ENCODE assay signal across 26 cellular contexts in the genomic region with DNA sequence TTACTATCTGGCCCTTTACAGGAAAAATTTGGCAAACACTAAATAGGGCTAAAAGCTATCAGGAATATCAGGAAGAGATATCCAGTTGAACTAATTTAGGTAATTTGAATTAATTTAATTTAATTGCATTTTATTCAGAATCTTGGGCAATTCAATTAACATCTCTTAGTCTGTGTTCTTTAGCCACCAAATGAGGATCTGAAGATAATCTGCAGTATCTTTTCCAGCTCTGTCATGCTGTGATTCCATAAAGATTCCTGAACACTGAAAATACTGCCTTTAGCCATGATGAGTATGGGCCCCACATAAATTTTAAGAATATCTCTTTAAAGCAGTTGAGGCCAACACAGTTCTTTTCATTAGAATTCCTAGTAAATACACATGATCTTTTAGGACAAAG.
"Had no signal": no experiment of that assay in that cellular context is flagged by ENCODE, and none has a peak within 500 bp of the region (broad histone marks: within the 10 kb centered on the region; RNA-seq: fewer than 3 reads in every experiment).

No MANE protein-coding gene starts in this region.

- H3K27me3 Mint-ChIP-seq: dendritic cell treated with granulocyte-macrophage colony-stimulating factor and Interleukin-4, amounts not matched to agents 40 ng/mL and 50 ng/mL, for 4 days; effector memory CD8-positive, alpha-beta T cell had no signal

- H3K4me3 Mint-ChIP-seq: dendritic cell treated with granulocyte-macrophage colony-stimulating factor and Interleukin-4, amounts not matched to agents 40 ng/mL and 50 ng/mL, for 4 days; effector memory CD8-positive, alpha-beta T cell; endodermal cell had no signal

- H3K36me3 ChIP-seq: colonic mucosa, esophagus muscularis mucosa, esophagus squamous epithelium, gastrocnemius medialis, gastroesophageal sphincter, heart left ventricle, heart right ventricle had no signal

- H3K9me3 ChIP-seq: colonic mucosa, esophagus muscularis mucosa, esophagus squamous epithelium, gastrocnemius medialis, gastroesophageal sphincter, heart left ventricle, heart right ventricle had no signal

- H3K27me3 ChIP-seq: colonic mucosa, dorsolateral prefrontal cortex, esophagus muscularis mucosa, esophagus squamous epithelium, foreskin keratinocyte, gastrocnemius medialis, gastroesophageal sphincter, heart left ventricle, heart right ventricle, hepatocyte had no signal

- H3K9me3 Mint-ChIP-seq: dendritic cell treated with granulocyte-macrophage colony-stimulating factor and Interleukin-4, amounts not matched to agents 40 ng/mL and 50 ng/mL, for 4 days; endodermal cell had no signal

- H3K79me2 ChIP-seq: hepatocyte had no signal

- ATAC-seq: effector memory CD8-positive, alpha-beta T cell; esophagus mucosa; foreskin keratinocyte; gastrocnemius medialis; gastroesophageal sphincter; heart left ventricle; heart right ventricle had no signal

- H3K27ac Mint-ChIP-seq: dendritic cell treated with granulocyte-macrophage colony-stimulating factor and Interleukin-4, amounts not matched to agents 40 ng/mL and 50 ng/mL, for 4 days; effector memory CD8-positive, alpha-beta T cell; endodermal cell had no signal

- H3K27ac ChIP-seq: colonic mucosa, coronary artery, dorsolateral prefrontal cortex, epithelial cell of prostate, esophagus muscularis mucosa, esophagus squamous epithelium, foreskin keratinocyte, gastrocnemius medialis, gastroesophageal sphincter, heart left ventricle, heart right ventricle, hepatocyte had no signal

- H3K4me1 ChIP-seq: colonic mucosa, esophagus muscularis mucosa, esophagus squamous epithelium, foreskin keratinocyte, gastrocnemius medialis, gastroesophageal sphincter, heart left ventricle, heart right ventricle had no signal

- H2AFZ ChIP-seq: hepatocyte had no signal

- H3K4me3 ChIP-seq: colonic mucosa, coronary artery, dorsolateral prefrontal cortex, esophagus muscularis mucosa, esophagus squamous epithelium, gastrocnemius medialis, gastroesophageal sphincter, heart left ventricle, heart right ventricle, hepatocyte had no signal

- H3K4me2 ChIP-seq: hepatocyte had no signal

- DNase-seq: colonic mucosa; cortex of kidney; dermis blood vessel endothelial cell; dorsolateral prefrontal cortex; effector CD4-positive, alpha-beta T cell; effector CD8-positive, alpha-beta T cell; effector memory CD4-positive, alpha-beta T cell; effector memory CD8-positive, alpha-beta T cell; endodermal cell; erythroblast; esophagus squamous epithelium; foreskin fibroblast; foreskin keratinocyte; foreskin melanocyte; gastrocnemius medialis; glutamatergic neuron; head of caudate nucleus; heart left ventricle; heart right ventricle had no signal
